Comparison of ENCODE assay signal across 14 cellular contexts in the genomic region with DNA sequence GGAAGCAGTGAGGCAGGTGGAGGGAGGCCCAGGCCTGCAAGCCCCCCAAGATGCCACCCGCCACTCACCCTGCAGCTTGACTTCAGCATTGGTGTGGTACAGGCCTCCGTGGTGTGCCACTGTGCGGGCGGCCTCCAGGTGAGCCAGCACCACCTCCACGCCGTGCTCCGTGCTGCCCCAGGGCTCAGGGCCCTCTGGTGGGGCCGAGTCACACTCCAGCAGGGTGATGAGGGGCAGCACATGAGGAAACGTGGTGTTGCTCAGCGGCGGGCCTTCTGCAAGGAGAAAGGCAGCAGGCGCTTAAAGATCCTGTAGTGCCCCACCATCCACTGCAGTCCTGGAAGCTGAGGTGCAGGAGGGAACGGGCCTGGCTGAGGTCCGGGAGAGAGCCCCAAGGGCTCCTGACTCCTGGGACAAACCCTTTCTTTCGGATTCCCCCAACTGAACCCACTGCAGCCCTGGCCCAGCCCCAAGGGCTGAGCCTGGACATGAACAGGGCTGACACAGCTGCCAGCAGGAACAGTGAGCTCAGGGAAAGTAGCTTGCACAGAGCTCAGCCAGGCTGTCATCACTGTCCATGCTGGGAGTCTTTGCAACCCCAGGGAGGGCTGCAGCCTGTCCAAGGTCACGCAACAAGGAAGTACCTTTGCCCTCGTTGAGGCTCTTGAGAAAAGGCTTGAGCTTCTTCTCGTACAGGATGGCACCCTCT. TPM values are rescaled to one million over a fixed set of nuclear protein-coding genes. Genes with fewer than 3 reads are reported as not detected.
DNase-seq lines count a peak whose midpoint lies in the region; ATAC-seq, FAIRE-seq and TF ChIP-seq lines count a peak whose summit lies in the region.
"Had no signal": no experiment of that assay in that cellular context is flagged by ENCODE, and none has a peak within 500 bp of the region (broad histone marks: within the 10 kb centered on the region; RNA-seq: fewer than 3 reads in every experiment).

No MANE protein-coding gene starts in this region.

- no peak overlapping the region for H3K4me3 ChIP-seq in right cardiac atrium (ENCODE audit: low read length)
- no peak overlapping the region for H3K4me3 ChIP-seq in subcutaneous abdominal adipose tissue (ENCODE audit: low read depth in 1 of 5, low read length in 5 of 5)

- H3K9me3 ChIP-seq in right cardiac atrium (ENCODE audit: control insufficient read depth, low read length) (no peaks in the 10 kb centered on the region), subcutaneous abdominal adipose tissue (ENCODE audit: control insufficient read depth in 5 of 5, low read length in 5 of 5) (no peaks in the 10 kb centered on the region)

- TF ChIP-seq CTCF in omental fat pad (IDR thresholded peaks at IDR 0.05), result no peak

- H3K27me3 ChIP-seq in right cardiac atrium (ENCODE audit: control insufficient read depth, insufficient read depth), result no peaks in the 10 kb centered on the region
- H3K27me3 ChIP-seq in subcutaneous abdominal adipose tissue (ENCODE audit: control insufficient read depth in 5 of 5, insufficient read depth in 4 of 5, low read length in 5 of 5), result no peaks in the 10 kb centered on the region

- peak overlapping the region; percentile 53 for H3K27ac Mint-ChIP-seq in dendritic cell treated with granulocyte-macrophage colony-stimulating factor and Interleukin-4, amounts not matched to agents 40 ng/mL and 50 ng/mL, for 4 days
- H3K27ac Mint-ChIP-seq: CD4-positive, CD25-positive, alpha-beta regulatory T cell; type B pancreatic cell had no signal

- peaks cover 9% of the 10 kb centered on the region for H3K4me1 Mint-ChIP-seq in dendritic cell treated with granulocyte-macrophage colony-stimulating factor and Interleukin-4, amounts not matched to agents 40 ng/mL and 50 ng/mL, for 4 days (ENCODE audit: low read depth)

- DNase-seq in H54 (ENCODE audit: insufficient read length, low spot score) (no peak), right cardiac atrium (peak; percentile 72 to 85 (median 76)), omental fat pad (ENCODE audit: low spot score) (no peak), SHP77 (lab: John Stamatoyannopoulos, UW) (no peak)
- DNase-seq: activated naive CD4-positive, alpha-beta T cell treated with Interleukin-2 at 50 U/mL for 16 hours; CD4-positive, CD25-positive, alpha-beta regulatory T cell; stimulated activated CD4-positive, alpha-beta T cell treated with anti-CD3 and anti-CD28 coated beads, Interleukin-12 subunit alpha, Interleukin-12 subunit beta, amount 100 ng/mL, for 4 hours had no signal

- no peak for FAIRE-seq in H54 (lab: Jason Lieb, UNC)

- intact Hi-C loops in dendritic cell treated with granulocyte-macrophage colony-stimulating factor and Interleukin-4, amounts not matched to agents 40 ng/mL and 50 ng/mL, for 4 days (cut with micrococcal nuclease), result loop anchor here (10.0 kb wide), 1 partner anchor 215 kb away; no protein-coding TSS in a partner anchor
- intact Hi-C loops in right cardiac atrium (cut with DNase I), result loop anchor here (5.0 to 10.0 kb wide), 6 partner anchors 38 to 185 kb away; a partner anchor contains a TSS

- H3K4me1 ChIP-seq in right cardiac atrium (ENCODE audit: control insufficient read depth, insufficient read depth, low read length) (no peaks in the 10 kb centered on the region), subcutaneous abdominal adipose tissue (ENCODE audit: control insufficient read depth in 5 of 5, insufficient read depth in 5 of 5, low read length in 5 of 5) (peaks cover 11 to 39% (median 32%) of the 10 kb centered on the region in 5 donors)

- peaks cover 66% of the 10 kb centered on the region for H3K36me3 Mint-ChIP-seq in dendritic cell treated with granulocyte-macrophage colony-stimulating factor and Interleukin-4, amounts not matched to agents 40 ng/mL and 50 ng/mL, for 4 days (ENCODE audit: low read depth)
- H3K36me3 Mint-ChIP-seq: type B pancreatic cell had no signal

- 0 out of 2 replicates have a peak, but pooled peaks have one; percentile 19 for TF ChIP-seq POLR2A in H54 (IDR thresholded peaks at IDR 0.05; ENCODE audit: low read depth, low read length)

- H3K27ac ChIP-seq in right cardiac atrium (ENCODE audit: low read length), result peak overlapping the region; percentile 90
- peak overlapping the region; percentile 58 for H3K27ac ChIP-seq in subcutaneous abdominal adipose tissue (ENCODE audit: low read depth, low read length)
- H3K27ac ChIP-seq: VCaP had no signal

- peaks cover 0 to 53% (median 40%) of the 10 kb centered on the region in 5 donors for H3K36me3 ChIP-seq in subcutaneous abdominal adipose tissue (ENCODE audit: control insufficient read depth in 5 of 5, insufficient read depth in 5 of 5, low read length in 5 of 5)

- H3K27me3 Mint-ChIP-seq in dendritic cell treated with granulocyte-macrophage colony-stimulating factor and Interleukin-4, amounts not matched to agents 40 ng/mL and 50 ng/mL, for 4 days, result no peaks in the 10 kb centered on the region
- H3K27me3 Mint-ChIP-seq: CD4-positive, CD25-positive, alpha-beta regulatory T cell had no signal

- no peak overlapping the region for H3K4me3 Mint-ChIP-seq in dendritic cell treated with granulocyte-macrophage colony-stimulating factor and Interleukin-4, amounts not matched to agents 40 ng/mL and 50 ng/mL, for 4 days
- H3K4me3 Mint-ChIP-seq: CD4-positive, CD25-positive, alpha-beta regulatory T cell; type B pancreatic cell had no signal

- no peaks in the 10 kb centered on the region for H3K9me3 Mint-ChIP-seq in dendritic cell treated with granulocyte-macrophage colony-stimulating factor and Interleukin-4, amounts not matched to agents 40 ng/mL and 50 ng/mL, for 4 days
- H3K9me3 Mint-ChIP-seq: CD4-positive, CD25-positive, alpha-beta regulatory T cell; type B pancreatic cell had no signal

- ATAC-seq in right cardiac atrium (peak in 1 of 2 donors; percentile 26), omental fat pad (ENCODE audit: low FRiP score) (no peak), GM21528 (IDR thresholded peaks at IDR 0.05; ENCODE audit: low FRiP score, unreplicated experiment) (no peak), GM21786 (IDR thresholded peaks at IDR 0.05; ENCODE audit: unreplicated experiment) (no peak)

- 80% methylated on average over 18 of the region's 18 CpGs for WGBS in right cardiac atrium

- peak overlapping the region in 1 of 5 donors; percentile 4 for H3K9ac ChIP-seq in subcutaneous abdominal adipose tissue (ENCODE audit: low read length in 5 of 5)

RNA-seq across cellular contexts. Expression of a gene that starts 4.7 kb away (rescaled TPM):
- total RNA-seq in right cardiac atrium (1 to 10 TPM; 3.1 to 3.9 (median 3.5) TPM), omental fat pad (10 to 100 TPM in 2 of 4 donors, 1 to 10 TPM in 2; 6.2 to 15.8 (median 11.0) TPM)
- polyA plus RNA-seq in right cardiac atrium, result 3.7 TPM

RNA-seq across cellular contexts. Expression of a gene that starts 23.9 kb away (rescaled TPM):
- total RNA-seq in right cardiac atrium (under 1 TPM in 3 of 4 donors, not detected in 1; 0.06 to 0.14 (median 0.11) TPM), omental fat pad (under 1 TPM in 1 of 4 donors, not detected in 3; 0.28 TPM)
- polyA plus RNA-seq in right cardiac atrium, result 0.14 TPM
- total RNA-seq: endothelial cell of umbilical vein had no signal
- polyA plus RNA-seq: endothelial cell of umbilical vein had no signal

RNA-seq across cellular contexts. Expression of a gene that starts 24.3 kb away (rescaled TPM):
- total RNA-seq in right cardiac atrium, result 10 to 100 TPM in 3 of 4 donors, 1 to 10 TPM in 1; 8.7 to 15.0 (median 11.6) TPM
- polyA plus RNA-seq in right cardiac atrium, result 16.3 TPM
- total RNA-seq in omental fat pad, result 10 to 100 TPM; 13.4 to 33.5 (median 23.6) TPM

RNA-seq across cellular contexts. Expression of a gene that starts 33.0 kb away (rescaled TPM):
- not detected for total RNA-seq in right cardiac atrium
- polyA plus RNA-seq in right cardiac atrium, result 0.18 TPM
- 1 to 10 TPM in 1 of 4 donors, under 1 TPM in 1, not detected in 2; 0.24 to 1.0 TPM for total RNA-seq in omental fat pad
- total RNA-seq: CD4-positive, CD25-positive, alpha-beta regulatory T cell; endothelial cell of umbilical vein had no signal

RNA-seq across cellular contexts. Expression of a gene that starts 38.7 kb away (rescaled TPM):
- total RNA-seq in right cardiac atrium (10 to 100 TPM in 3 of 4 donors, 1 to 10 TPM in 1; 9.4 to 15.5 (median 12.7) TPM), omental fat pad (10 to 100 TPM in 3 of 4 donors, 1 to 10 TPM in 1; 7.1 to 33.6 (median 17.2) TPM)
- 17.4 TPM for polyA plus RNA-seq in right cardiac atrium

Comparison
In these comparisons a context has a peak if more than half of its experiments do, and no peak if none do; other contexts are left out.
1. DNase-seq: peak in right cardiac atrium (3 of 3); none in H54 (single experiment), omental fat pad (single experiment) and SHP77 (0 of 2).